ENCODE assay signal across 11 cellular contexts in genomic region chr10:108378779-108379178, GRCh38.
"Had no signal": no experiment of that assay in that cellular context is flagged by ENCODE, and none has a peak within 500 bp of the region (broad histone marks: within the 10 kb centered on the region; RNA-seq: fewer than 3 reads in every experiment).

No MANE protein-coding gene starts in this region.

- H2AFZ ChIP-seq: GM23248, GM23338 had no signal

- H3K4me3 ChIP-seq: GM23248, GM23338, HAP-1 had no signal

- DNase-seq: GM23248, GOT3, H7, H9, HCEC 1CT, HFFc6 had no signal

- H3K4me1 ChIP-seq: HAP-1 had no signal

- H3K9ac ChIP-seq: GM23248 had no signal

- ATAC-seq: GM23338, HCT116 had no signal

- H3K27ac ChIP-seq: GM23248 had no signal

- H3K36me3 ChIP-seq: HAP-1 had no signal

- H3K4me2 ChIP-seq: GM23338 had no signal

- H3K9me3 ChIP-seq: HAP-1 had no signal

- FAIRE-seq: H1, H54 had no signal
